ENCODE assay signal across 1 cellular context in the genomic region with DNA sequence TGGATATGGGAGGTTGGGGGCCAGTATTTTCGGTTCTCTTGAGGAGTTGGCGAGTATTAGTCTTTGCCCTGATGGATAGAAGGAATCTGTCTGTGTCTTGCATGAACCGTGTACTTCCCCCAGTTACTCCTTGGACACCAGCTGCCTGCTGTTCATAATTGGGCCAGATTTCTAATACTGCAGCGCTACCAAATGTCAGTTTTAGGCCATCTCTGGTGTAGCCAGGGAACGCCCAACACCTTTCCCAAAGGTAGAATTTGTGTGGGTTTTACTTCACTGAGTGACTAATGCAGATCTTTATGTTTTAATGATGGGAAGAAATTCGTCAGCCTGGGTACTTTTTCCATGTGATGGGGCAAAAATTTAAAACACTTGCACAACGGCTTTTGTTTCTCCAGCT.
TF ChIP-seq lines count a peak whose summit lies in the region.

No MANE protein-coding gene starts in this region.

TF ChIP-seq in liver, 16 proteins besides CTCF, POLR2A, EP300 and RAD21 (continued from another document):
- TF ChIP-seq, protein P1, sequence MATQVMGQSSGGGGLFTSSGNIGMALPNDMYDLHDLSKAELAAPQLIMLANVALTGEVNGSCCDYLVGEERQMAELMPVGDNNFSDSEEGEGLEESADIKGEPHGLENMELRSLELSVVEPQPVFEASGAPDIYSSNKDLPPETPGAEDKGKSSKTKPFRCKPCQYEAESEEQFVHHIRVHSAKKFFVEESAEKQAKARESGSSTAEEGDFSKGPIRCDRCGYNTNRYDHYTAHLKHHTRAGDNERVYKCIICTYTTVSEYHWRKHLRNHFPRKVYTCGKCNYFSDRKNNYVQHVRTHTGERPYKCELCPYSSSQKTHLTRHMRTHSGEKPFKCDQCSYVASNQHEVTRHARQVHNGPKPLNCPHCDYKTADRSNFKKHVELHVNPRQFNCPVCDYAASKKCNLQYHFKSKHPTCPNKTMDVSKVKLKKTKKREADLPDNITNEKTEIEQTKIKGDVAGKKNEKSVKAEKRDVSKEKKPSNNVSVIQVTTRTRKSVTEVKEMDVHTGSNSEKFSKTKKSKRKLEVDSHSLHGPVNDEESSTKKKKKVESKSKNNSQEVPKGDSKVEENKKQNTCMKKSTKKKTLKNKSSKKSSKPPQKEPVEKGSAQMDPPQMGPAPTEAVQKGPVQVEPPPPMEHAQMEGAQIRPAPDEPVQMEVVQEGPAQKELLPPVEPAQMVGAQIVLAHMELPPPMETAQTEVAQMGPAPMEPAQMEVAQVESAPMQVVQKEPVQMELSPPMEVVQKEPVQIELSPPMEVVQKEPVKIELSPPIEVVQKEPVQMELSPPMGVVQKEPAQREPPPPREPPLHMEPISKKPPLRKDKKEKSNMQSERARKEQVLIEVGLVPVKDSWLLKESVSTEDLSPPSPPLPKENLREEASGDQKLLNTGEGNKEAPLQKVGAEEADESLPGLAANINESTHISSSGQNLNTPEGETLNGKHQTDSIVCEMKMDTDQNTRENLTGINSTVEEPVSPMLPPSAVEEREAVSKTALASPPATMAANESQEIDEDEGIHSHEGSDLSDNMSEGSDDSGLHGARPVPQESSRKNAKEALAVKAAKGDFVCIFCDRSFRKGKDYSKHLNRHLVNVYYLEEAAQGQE (IDR thresholded peaks at IDR 0.05) = no peak
- TF ChIP-seq JUND (IDR thresholded peaks at IDR 0.05) (no peak), FOXA2 (IDR thresholded peaks at IDR 0.05) (no peak), TAF1 (conservative IDR thresholded peaks at IDR 0.05) (no peak)
